1 cellular context compared by ENCODE assay signal in the genomic region with DNA sequence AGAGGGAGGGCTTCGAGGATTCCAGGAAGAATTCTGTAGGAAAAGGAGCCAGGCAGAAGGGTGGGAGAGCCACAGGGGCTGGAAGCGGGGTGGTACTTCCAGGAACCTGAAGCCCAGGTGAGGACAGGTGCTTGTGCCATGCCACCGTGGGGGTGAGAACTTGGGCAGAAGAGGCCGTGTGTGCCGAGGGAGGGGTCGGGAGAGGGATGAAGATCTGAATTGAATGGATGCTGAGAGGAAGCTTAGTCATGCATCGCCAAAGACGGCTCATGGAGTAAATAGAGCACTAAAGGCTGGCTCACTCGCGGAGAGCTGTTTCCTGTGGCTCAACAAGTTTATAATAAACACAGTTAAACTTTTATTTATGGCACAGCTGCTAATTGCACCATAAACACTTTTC.
TF ChIP-seq lines count a peak whose summit lies in the region.

No MANE protein-coding gene starts in this region.

TF ChIP-seq in GM12878, 131 proteins besides CTCF, POLR2A, EP300 and RAD21:
- TF ChIP-seq TCF7 (IDR thresholded peaks at IDR 0.05; ENCODE audit: borderline replicate concordance) = no peak
- TF ChIP-seq HDGF (IDR thresholded peaks at IDR 0.05) = no peak
- no peak for TF ChIP-seq SIN3A (IDR thresholded peaks at IDR 0.05; ENCODE audit: low read depth, low read length)
- TF ChIP-seq, protein P1, sequence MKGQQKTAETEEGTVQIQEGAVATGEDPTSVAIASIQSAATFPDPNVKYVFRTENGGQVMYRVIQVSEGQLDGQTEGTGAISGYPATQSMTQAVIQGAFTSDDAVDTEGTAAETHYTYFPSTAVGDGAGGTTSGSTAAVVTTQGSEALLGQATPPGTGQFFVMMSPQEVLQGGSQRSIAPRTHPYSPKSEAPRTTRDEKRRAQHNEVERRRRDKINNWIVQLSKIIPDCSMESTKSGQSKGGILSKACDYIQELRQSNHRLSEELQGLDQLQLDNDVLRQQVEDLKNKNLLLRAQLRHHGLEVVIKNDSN (IDR thresholded peaks at IDR 0.05; ENCODE audit: borderline replicate concordance, extremely low read length, insufficient read depth, low read depth, low read length) = no peak
- TF ChIP-seq, protein P2, sequence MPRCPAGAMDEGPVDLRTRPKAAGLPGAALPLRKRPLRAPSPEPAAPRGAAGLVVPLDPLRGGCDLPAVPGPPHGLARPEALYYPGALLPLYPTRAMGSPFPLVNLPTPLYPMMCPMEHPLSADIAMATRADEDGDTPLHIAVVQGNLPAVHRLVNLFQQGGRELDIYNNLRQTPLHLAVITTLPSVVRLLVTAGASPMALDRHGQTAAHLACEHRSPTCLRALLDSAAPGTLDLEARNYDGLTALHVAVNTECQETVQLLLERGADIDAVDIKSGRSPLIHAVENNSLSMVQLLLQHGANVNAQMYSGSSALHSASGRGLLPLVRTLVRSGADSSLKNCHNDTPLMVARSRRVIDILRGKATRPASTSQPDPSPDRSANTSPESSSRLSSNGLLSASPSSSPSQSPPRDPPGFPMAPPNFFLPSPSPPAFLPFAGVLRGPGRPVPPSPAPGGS (IDR thresholded peaks at IDR 0.05; ENCODE audit: borderline replicate concordance, insufficient read depth, low read depth, low read length, poor library complexity, severe bottlenecking) = peak; percentile 21
- TF ChIP-seq DPF2 (IDR thresholded peaks at IDR 0.05) = no peak
